ENCODE assay signal across 1 cellular context in the genomic region with DNA sequence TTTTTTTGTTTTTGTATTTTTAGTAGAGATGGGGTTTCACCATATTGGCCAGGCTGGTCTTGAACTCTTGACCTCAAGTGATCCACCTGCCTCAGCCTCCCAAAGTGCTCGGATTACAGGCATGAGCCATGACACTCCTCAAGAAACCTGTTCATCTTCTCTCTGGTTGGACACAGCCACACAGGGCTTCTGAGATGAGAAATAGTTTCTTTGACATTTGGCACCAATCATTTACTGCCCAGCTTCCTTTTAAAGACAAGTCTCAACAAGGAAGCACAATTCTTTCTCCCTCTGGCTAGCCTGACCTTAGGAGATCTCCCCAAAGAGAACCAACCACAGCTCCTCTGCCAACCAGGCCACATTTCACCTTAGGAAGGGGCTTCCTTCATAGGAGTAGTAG. TPM values are rescaled to one million over a fixed set of nuclear protein-coding genes. Genes with fewer than 3 reads are reported as not detected.
"Had no signal": no experiment of that assay in that cellular context is flagged by ENCODE, and none has a peak within 500 bp of the region (broad histone marks: within the 10 kb centered on the region; RNA-seq: fewer than 3 reads in every experiment).

No MANE protein-coding gene starts in this region.

RNA-seq across cellular contexts. Expression of gene PLEKHA7, which starts 14.0 kb away (rescaled TPM):
- polyA plus RNA-seq: GM23248 had no signal
